ENCODE assay signal across 1 cellular context in genomic region chr14:93035917-93036651, GRCh38.
TF ChIP-seq lines count a peak whose summit lies in the region.

No MANE protein-coding gene starts in this region.

TF ChIP-seq in HepG2, 621 proteins besides CTCF, POLR2A, EP300 and RAD21 (continued from another document and continues in another):
- TF ChIP-seq ZNF276 (CRISPR knock-in tag; IDR thresholded peaks at IDR 0.05; ENCODE audit: low read depth) (no peak; the same call in 1 of the 2 replicates), IRF1 (CRISPR knock-in tag; IDR thresholded peaks at IDR 0.05; ENCODE audit: low read depth) (no peak), ZNF720 (CRISPR knock-in tag; IDR thresholded peaks at IDR 0.05) (no peak), GATAD1 (CRISPR knock-in tag; IDR thresholded peaks at IDR 0.05) (peak; percentile 33; the same call in 1 of the 2 replicates), ZNF468 (CRISPR knock-in tag; IDR thresholded peaks at IDR 0.05) (no peak), HES4 (CRISPR knock-in tag; IDR thresholded peaks at IDR 0.05; ENCODE audit: borderline replicate concordance) (peak; percentile 45; the same call in 1 of the 2 replicates), ZNF574 (CRISPR knock-in tag; IDR thresholded peaks at IDR 0.05) (peak; percentile 60), YEATS2 (CRISPR knock-in tag; IDR thresholded peaks at IDR 0.05; ENCODE audit: borderline replicate concordance) (peak; percentile 42; the same call in 1 of the 2 replicates), FOXJ3 (CRISPR knock-in tag; IDR thresholded peaks at IDR 0.05; ENCODE audit: borderline replicate concordance) (peak; percentile 67; the same call in 1 of the 2 replicates), FOXM1 (CRISPR knock-in tag; IDR thresholded peaks at IDR 0.05) (peak; percentile 25; the same call in 1 of the 2 replicates), ESRRA (CRISPR knock-in tag; IDR thresholded peaks at IDR 0.05; ENCODE audit: low read depth) (peak; percentile 96), EEA1 (CRISPR knock-in tag; IDR thresholded peaks at IDR 0.05; ENCODE audit: borderline replicate concordance) (no peak), ZBTB7B (CRISPR knock-in tag; IDR thresholded peaks at IDR 0.05) (peak; percentile 75), ZZZ3 (CRISPR knock-in tag; IDR thresholded peaks at IDR 0.05; ENCODE audit: borderline replicate concordance) (no peak), MZF1 (CRISPR knock-in tag; IDR thresholded peaks at IDR 0.05; ENCODE audit: borderline replicate concordance) (no peak), KLF12 (CRISPR knock-in tag; IDR thresholded peaks at IDR 0.05; ENCODE audit: borderline replicate concordance) (no peak), BRF2 (CRISPR knock-in tag; IDR thresholded peaks at IDR 0.05) (no peak), SMC3 (IDR thresholded peaks at IDR 0.05; ENCODE audit: low read length) (no peak), ZKSCAN8 (CRISPR knock-in tag; IDR thresholded peaks at IDR 0.05; ENCODE audit: borderline replicate concordance) (0 out of 2 replicates have a peak, but pooled peaks have one; percentile 28), E2F1 (CRISPR knock-in tag; IDR thresholded peaks at IDR 0.05) (no peak), ZNF652 (CRISPR knock-in tag; IDR thresholded peaks at IDR 0.05; ENCODE audit: borderline replicate concordance, low read depth) (peak; percentile 20; the same call in 1 of the 2 replicates), ZNF609 (CRISPR knock-in tag; IDR thresholded peaks at IDR 0.05; ENCODE audit: borderline replicate concordance) (peak; percentile 93; the same call in 1 of the 2 replicates), BORCS8-MEF2B (CRISPR knock-in tag; IDR thresholded peaks at IDR 0.05) (no peak), ZNF790 (CRISPR knock-in tag; IDR thresholded peaks at IDR 0.05; ENCODE audit: borderline replicate concordance) (peak; percentile 63; the same call in 1 of the 2 replicates), HIVEP1 (CRISPR knock-in tag; IDR thresholded peaks at IDR 0.05) (peak; percentile 68), MXD1 (CRISPR knock-in tag; IDR thresholded peaks at IDR 0.05) (peak; percentile 79), REPIN1 (CRISPR knock-in tag; IDR thresholded peaks at IDR 0.05; ENCODE audit: borderline replicate concordance, low read depth) (peak; percentile 74), ZNF570 (CRISPR knock-in tag; IDR thresholded peaks at IDR 0.05; ENCODE audit: borderline replicate concordance) (no peak), ZNF839 (CRISPR knock-in tag; IDR thresholded peaks at IDR 0.05; ENCODE audit: borderline replicate concordance) (no peak), ZBTB40 (IDR thresholded peaks at IDR 0.05) (no peak), ZBTB40 (CRISPR knock-in tag; IDR thresholded peaks at IDR 0.05) (peak; percentile 27), ARNTL (CRISPR knock-in tag; IDR thresholded peaks at IDR 0.05) (peak; percentile 84), TCF12 (IDR thresholded peaks at IDR 0.05) (no peak), TCF12 (CRISPR knock-in tag; IDR thresholded peaks at IDR 0.05) (no peak; the same call in 1 of the 2 replicates), ZNF251 (CRISPR knock-in tag; IDR thresholded peaks at IDR 0.05) (no peak), ZFY (CRISPR knock-in tag; IDR thresholded peaks at IDR 0.05) (no peak; the same call in 1 of the 2 replicates), ZNF563 (CRISPR knock-in tag; IDR thresholded peaks at IDR 0.05) (no peak), TGIF2 (CRISPR knock-in tag; IDR thresholded peaks at IDR 0.05) (peak; percentile 97)
